In genomic region chr11:106889718-106890117, GRCh38 we compare ENCODE assay signal across 34 cellular contexts.
"Had no signal": no experiment of that assay in that cellular context is flagged by ENCODE, and none has a peak within 500 bp of the region (broad histone marks: within the 10 kb centered on the region; RNA-seq: fewer than 3 reads in every experiment).

No MANE protein-coding gene starts in this region.

- ATAC-seq: activated naive CD4-positive, alpha-beta T cell treated with anti-CD3 and anti-CD28 coated beads, Interleukin-2, amount 50 U/mL, for 72 hours; activated naive CD8-positive, alpha-beta T cell treated with anti-CD3 and anti-CD28 coated beads, Interleukin-2, amount 50 U/mL, for 24 hours; activated T-cell treated with anti-CD3 and anti-CD28 coated beads, Interleukin-2, amount 50 U/mL, for 4 hours; activated T-cell treated with anti-CD3 and anti-CD28 coated beads, Interleukin-2, amount 50 U/mL, for 72 hours; activated T-helper 17 cell treated with anti-CD3 and anti-CD28 coated beads, Interleukin-2, amount 50 U/mL, for 72 hours; body of pancreas had no signal

- FAIRE-seq: astrocyte, bronchial epithelial cell had no signal

- H3K9me3 ChIP-seq: adrenal gland, ascending aorta, body of pancreas, breast epithelium had no signal

- H3K4me1 ChIP-seq: adrenal gland, ascending aorta, body of pancreas, breast epithelium had no signal

- H3K27me3 ChIP-seq: adrenal gland, ascending aorta, body of pancreas, brain microvascular endothelial cell, breast epithelium, cardiac muscle cell had no signal

- H3K4me3 ChIP-seq: adrenal gland, ascending aorta, body of pancreas, breast epithelium, cardiac muscle cell had no signal

- DNase-seq: activated effector memory CD4-positive, alpha-beta T cell treated with anti-CD3 and anti-CD28 coated beads, Interleukin-2, amount 50 U/mL, for 16 hours; activated effector memory CD4-positive, alpha-beta T cell treated with Interleukin-2 at 50 U/mL for 16 hours; activated gamma-delta T cell; activated gamma-delta T cell treated with Interleukin-2 at 50 U/mL for 16 hours; activated naive CD4-positive, alpha-beta T cell; activated naive CD4-positive, alpha-beta T cell treated with anti-CD3 and anti-CD28 coated beads for 36 hours; activated naive CD4-positive, alpha-beta T cell treated with anti-CD3 and anti-CD28 coated beads, Interleukin-2, amount 10 ng/mL, durations not matched to agents 7 days and 5 days; activated naive CD4-positive, alpha-beta T cell treated with anti-CD3 and anti-CD28 coated beads, Interleukin-2, amount 50 U/mL, for 16 hours; activated naive CD4-positive, alpha-beta T cell treated with Interleukin-2 at 50 U/mL for 16 hours; activated naive CD8-positive, alpha-beta T cell treated with anti-CD3 and anti-CD28 coated beads for 36 hours; activated naive CD8-positive, alpha-beta T cell treated with anti-CD3 and anti-CD28 coated beads, Interleukin-2, amount 10 ng/mL, durations not matched to agents 7 days and 5 days; activated naive CD8-positive, alpha-beta T cell treated with anti-CD3 and anti-CD28 coated beads, Interleukin-2, amount 50 U/mL, for 24 hours; activated T-cell treated with anti-CD3 and anti-CD28 coated beads, Interleukin-2, amount 50 U/mL, for 1 hour; activated T-cell treated with anti-CD3 and anti-CD28 coated beads, Interleukin-2, amount 50 U/mL, for 24 hours; activated T-cell treated with anti-CD3 and anti-CD28 coated beads, Interleukin-2, amount 50 U/mL, for 4 hours; activated T-cell treated with anti-CD3 and anti-CD28 coated beads, Interleukin-2, amount 50 U/mL, for 48 hours; activated T-cell treated with anti-CD3 and anti-CD28 coated beads, Interleukin-2, amount 50 U/mL, for 72 hours; adrenal gland; amniotic stem cell; amygdala; anterior cingulate cortex; aorta; body of pancreas; brain microvascular endothelial cell; caudate nucleus; central memory CD4-positive, alpha-beta T cell; cerebellar nuclear complex had no signal

- H3K27ac ChIP-seq: adrenal gland, ascending aorta, body of pancreas, brain microvascular endothelial cell, breast epithelium, cardiac muscle cell had no signal

- H3K36me3 ChIP-seq: adrenal gland, ascending aorta, brain microvascular endothelial cell, breast epithelium, cardiac muscle cell had no signal
